ENCODE assay signal across 26 cellular contexts in genomic region chr2:236239276-236240065, GRCh38. TPM values are rescaled to one million over a fixed set of nuclear protein-coding genes. Genes with fewer than 3 reads are reported as not detected.
DNase-seq lines count a peak whose midpoint lies in the region; FAIRE-seq and TF ChIP-seq lines count a peak whose summit lies in the region.
"Had no signal": no experiment of that assay in that cellular context is flagged by ENCODE, and none has a peak within 500 bp of the region (broad histone marks: within the 10 kb centered on the region; RNA-seq: fewer than 3 reads in every experiment).

No MANE protein-coding gene starts in this region.

- H4K8ac ChIP-seq in H1 (ENCODE audit: extremely low read depth, insufficient read depth, low read length) = peak overlapping the region; percentile 53; the same call in 1 of the 2 replicates

- H3K36me3 Mint-ChIP-seq in neural crest cell (ENCODE audit: low read depth) (peaks cover 1% of the 10 kb centered on the region), type B pancreatic cell (no peaks in the 10 kb centered on the region), HFFc6 (ENCODE audit: low read depth) (0 out of 2 replicates have a peak, but pooled peaks cover 5% of the 10 kb centered on the region)
- no peaks in the 10 kb centered on the region for H3K36me3 Mint-ChIP-seq in activated CD4-positive, alpha-beta memory T cell treated with anti-CD3 and anti-CD28 coated beads, Interleukin-2, amount 10 ng/mL, durations not matched to agents 7 days and 5 days (ENCODE audit: low read depth)

- no peaks in the 10 kb centered on the region for H3K9me3 ChIP-seq in HEK293 (ENCODE audit: control insufficient read depth, insufficient read depth, low read depth, low read length)
- H3K9me3 ChIP-seq in H1 (ENCODE audit: insufficient read depth in 2 of 2, low read depth in 1 of 2, low read length in 1 of 2) = no peaks in the 10 kb centered on the region
- H3K9me3 ChIP-seq: esophagus muscularis mucosa, right lobe of liver had no signal

- peak overlapping the region in 1 of 2 experiments; percentile 21; a peak in 1 of 4 replicates for H3K4me2 ChIP-seq in H1 (ENCODE audit: insufficient read depth in 1 of 2, low read depth in 2 of 2, low read length in 2 of 2)
- H3K4me2 ChIP-seq: KMS-11 had no signal

- H3K4me1 Mint-ChIP-seq in neural crest cell (peaks cover 26% of the 10 kb centered on the region), type B pancreatic cell (ENCODE audit: unreplicated experiment) (peaks cover 13% of the 10 kb centered on the region), HFFc6 (ENCODE audit: low read depth) (no peaks in the 10 kb centered on the region)
- H3K4me1 Mint-ChIP-seq in activated CD4-positive, alpha-beta memory T cell treated with anti-CD3 and anti-CD28 coated beads, Interleukin-2, amount 10 ng/mL, durations not matched to agents 7 days and 5 days = no peaks in the 10 kb centered on the region

- no peaks in the 10 kb centered on the region for H3K79me2 ChIP-seq in H1 (ENCODE audit: control insufficient read depth in 1 of 2, insufficient read depth in 2 of 2, low read length in 2 of 2)

- FAIRE-seq in H1 (lab: Jason Lieb, UNC) (no peak), RCC 7860 (lab: Jason Lieb, UNC) (no peak)
- FAIRE-seq: frontal cortex, G401.6 had no signal

- no peak overlapping the region for H3K23ac ChIP-seq in H1 (ENCODE audit: insufficient read length)

- no peak overlapping the region for H3K14ac ChIP-seq in H1 (ENCODE audit: insufficient read length)

- peaks cover 9% of the 10 kb centered on the region for H3K23me2 ChIP-seq in H1 (ENCODE audit: low read depth, low read length)

- H3K79me1 ChIP-seq in H1 (ENCODE audit: low read depth, low read length) = no peaks in the 10 kb centered on the region

- H3K56ac ChIP-seq in H1 (replicated peaks; ENCODE audit: insufficient read length, low read depth, low read length) = no peak overlapping the region

- peak overlapping the region; percentile 72; the same call in 1 of the 2 replicates for H2BK5ac ChIP-seq in H1 (ENCODE audit: low read depth, low read length)

- TF ChIP-seq POLR2A in H1 (IDR thresholded peaks at IDR 0.05; ENCODE audit: control extremely low read depth in 1 of 2, low read depth in 2 of 2, low read length in 2 of 2) = no peak

- H3K9me3 Mint-ChIP-seq in neural crest cell = peaks cover under 1% of the 10 kb centered on the region
- no peaks in the 10 kb centered on the region for H3K9me3 Mint-ChIP-seq in type B pancreatic cell
- no peaks in the 10 kb centered on the region for H3K9me3 Mint-ChIP-seq in activated CD4-positive, alpha-beta memory T cell treated with anti-CD3 and anti-CD28 coated beads, Interleukin-2, amount 10 ng/mL, durations not matched to agents 7 days and 5 days
- H3K9me3 Mint-ChIP-seq in HFFc6 = peaks cover 24% of the 10 kb centered on the region
- H3K9me3 Mint-ChIP-seq: activated T-cell treated with anti-CD3 and anti-CD28 coated beads, Interleukin-2, amount 50 U/mL, for 4 hours; CD4-positive, alpha-beta T cell had no signal

- peak overlapping the region; percentile 32 for H3K4ac ChIP-seq in H1 (replicated peaks; ENCODE audit: insufficient read length, low read depth, low read length)

- H3K27me3 ChIP-seq in H1 (replicated peaks in 1 of 4; ENCODE audit: control insufficient read depth in 3 of 4, extremely low read depth in 1 of 4, insufficient read depth in 3 of 4, low read length in 3 of 4) = peaks cover 15 to 40% (median 35%) of the 10 kb centered on the region in 4 experiments
- H3K27me3 ChIP-seq: right lobe of liver had no signal

- TF ChIP-seq CTCF in HEK293 (tag by site-specific recombination; IDR thresholded peaks at IDR 0.05) (no peak), H1 (IDR thresholded peaks at IDR 0.05; ENCODE audit: control extremely low read depth in 1 of 3, insufficient read depth in 1 of 3, low read depth in 1 of 3, low read length in 3 of 3) (no peak), neural crest cell (conservative IDR thresholded peaks at IDR 0.05) (no peak), type B pancreatic cell (conservative IDR thresholded peaks at IDR 0.05) (no peak), HFFc6 (IDR thresholded peaks at IDR 0.05) (no peak)

- H3K27me3 Mint-ChIP-seq in neural crest cell (ENCODE audit: low read depth) (peaks cover 66% of the 10 kb centered on the region), type B pancreatic cell (peaks cover 67% of the 10 kb centered on the region), HFFc6 (ENCODE audit: insufficient read depth) (peaks cover 11% of the 10 kb centered on the region)
- H3K27me3 Mint-ChIP-seq in activated CD4-positive, alpha-beta memory T cell treated with anti-CD3 and anti-CD28 coated beads, Interleukin-2, amount 10 ng/mL, durations not matched to agents 7 days and 5 days = peaks cover 36% of the 10 kb centered on the region

- H3K4me1 ChIP-seq in HEK293 (ENCODE audit: control insufficient read depth, insufficient read depth, low read length) (no peaks in the 10 kb centered on the region; the same call in 1 of the 2 replicates), H1 (replicated peaks in 1 of 4; ENCODE audit: control insufficient read depth in 3 of 4, insufficient read depth in 4 of 4, low read length in 3 of 4) (peaks cover 4 to 32% (median 16%) of the 10 kb centered on the region in 4 experiments)
- H3K4me1 ChIP-seq: right lobe of liver had no signal

- no peak for TF ChIP-seq RAD21 in H1 (IDR thresholded peaks at IDR 0.05 in 1 of 2, conservative IDR thresholded peaks at IDR 0.05 in 1 of 2; ENCODE audit: low read depth in 2 of 2, low read length in 2 of 2)

- no peak for TF ChIP-seq EP300 in H1 (IDR thresholded peaks at IDR 0.05; ENCODE audit: borderline replicate concordance in 1 of 2, low read depth in 2 of 2, low read length in 2 of 2)

- no peak overlapping the region for H4K5ac ChIP-seq in H1 (ENCODE audit: insufficient read length, low read depth, low read length)

- no peak overlapping the region for H3K9ac ChIP-seq in H1 (replicated peaks in 1 of 4; ENCODE audit: extremely low read depth in 1 of 4, low read depth in 3 of 4, low read length in 3 of 4)
- H3K9ac ChIP-seq: KMS-11 had no signal

- H2AK5ac ChIP-seq in H1 (ENCODE audit: low read depth, low read length) = peak overlapping the region; percentile 77; the same call in 1 of the 2 replicates

- no peak overlapping the region for H3K4me3 ChIP-seq in HEK293 (ENCODE audit: low read depth, low read length)
- H3K4me3 ChIP-seq in H1 (ENCODE audit: extremely low read depth in 1 of 4, insufficient read depth in 2 of 4, low read depth in 3 of 4, low read length in 4 of 4) = no peak overlapping the region
- H3K4me3 ChIP-seq: esophagus muscularis mucosa, right lobe of liver, tibial nerve had no signal

- 76% methylated on average over 16 of the region's 17 CpGs; no CpG with 5 or more reads in 1 of the 2 experiments for WGBS in H1 (ENCODE audit: extremely low coverage in 1 of 2, insufficient coverage in 1 of 2, insufficient read length in 1 of 2, insufficient replicate concordance in 2 of 2, low coverage in 1 of 2, low lambda C conversion rate in 2 of 2, missing lambda C conversion rate in 1 of 2), 2 experiments

- peak overlapping the region; percentile 4; the same call in 1 of the 2 replicates for H3K18ac ChIP-seq in H1 (ENCODE audit: extremely low read depth, low read length)

- peak overlapping the region; percentile 27 for H3K4me3 Mint-ChIP-seq in neural crest cell
- H3K4me3 Mint-ChIP-seq in type B pancreatic cell = peak overlapping the region; percentile 34
- no peak overlapping the region for H3K4me3 Mint-ChIP-seq in activated CD4-positive, alpha-beta memory T cell treated with anti-CD3 and anti-CD28 coated beads, Interleukin-2, amount 10 ng/mL, durations not matched to agents 7 days and 5 days
- H3K4me3 Mint-ChIP-seq in HFFc6 = no peak overlapping the region
- H3K4me3 Mint-ChIP-seq: activated T-cell treated with anti-CD3 and anti-CD28 coated beads, Interleukin-2, amount 50 U/mL, for 4 hours; CD4-positive, alpha-beta T cell; stimulated activated naive CD8-positive, alpha-beta T cell treated with anti-CD3 and anti-CD28 coated beads, Interleukin-15, amount 100 ng/mL, for 72 hours had no signal

- H3K27ac Mint-ChIP-seq in neural crest cell (ENCODE audit: unreplicated experiment) = no peak overlapping the region
- H3K27ac Mint-ChIP-seq in type B pancreatic cell = no peak overlapping the region
- no peak overlapping the region for H3K27ac Mint-ChIP-seq in activated CD4-positive, alpha-beta memory T cell treated with anti-CD3 and anti-CD28 coated beads, Interleukin-2, amount 10 ng/mL, durations not matched to agents 7 days and 5 days
- no peak overlapping the region; the same call in 1 of the 2 replicates for H3K27ac Mint-ChIP-seq in HFFc6
- H3K27ac Mint-ChIP-seq: brain; CD4-positive, alpha-beta T cell; stimulated activated naive CD8-positive, alpha-beta T cell treated with anti-CD3 and anti-CD28 coated beads, Interleukin-15, amount 100 ng/mL, for 72 hours had no signal

- H4K20me1 ChIP-seq in H1 (replicated peaks in 1 of 2; ENCODE audit: control insufficient read depth in 1 of 2, insufficient read depth in 2 of 2, low read length in 2 of 2) = no peaks in the 10 kb centered on the region

- no peak overlapping the region; the same call in 1 of the 2 replicates for H2BK15ac ChIP-seq in H1 (ENCODE audit: low read length)

- peak overlapping the region; percentile 96 for H2BK12ac ChIP-seq in H1 (ENCODE audit: low read depth, low read length)

- no peak overlapping the region for H2AFZ ChIP-seq in H1 (ENCODE audit: low read length)

- no peak overlapping the region for H3K27ac ChIP-seq in HEK293 (ENCODE audit: extremely low read depth, low read depth, low read length)
- H3K27ac ChIP-seq in H1 (ENCODE audit: low read depth, low read length) = no peak overlapping the region
- H3K27ac ChIP-seq: esophagus muscularis mucosa, KMS-11, right lobe of liver, tibial nerve had no signal

- H3K36me3 ChIP-seq in HEK293 (ENCODE audit: control insufficient read depth in 2 of 2, insufficient read depth in 1 of 2, low read length in 2 of 2) (no peaks in the 10 kb centered on the region), H1 (ENCODE audit: control insufficient read depth in 2 of 4, insufficient read depth in 4 of 4, low read length in 3 of 4) (no peaks in the 10 kb centered on the region)
- H3K36me3 ChIP-seq: esophagus muscularis mucosa, right lobe of liver, tibial nerve had no signal

- POLR2A ChIA-PET in HEK293 (lab: Yijun Ruan, JAX) = no interaction called here
- POLR2A ChIA-PET in H1 (lab: Charles Lee; ENCODE audit: partially characterized antibody) = interaction anchor here (1.0 kb wide), 1 partner anchor 126 kb away, joined by 3 read pairs; no protein-coding TSS in a partner anchor
- POLR2A ChIA-PET in activated CD4-positive, alpha-beta memory T cell treated with anti-CD3 and anti-CD28 coated beads, Interleukin-2, amount 10 ng/mL, durations not matched to agents 7 days and 5 days (lab: Charles Lee) = no interaction called here

- H2BK120ac ChIP-seq in H1 (replicated peaks; ENCODE audit: low read depth, low read length) = peak overlapping the region; percentile 50

- peak in 1 of 2 experiments; percentile 48 for DNase-seq in H1 (ENCODE audit: low read depth in 1 of 2, low spot score in 2 of 2)
- no peak for DNase-seq in neural crest cell (ENCODE audit: low read depth, low spot score)
- DNase-seq in type B pancreatic cell (ENCODE audit: extremely low spot score, unreplicated experiment) = peak; percentile 40
- DNase-seq in NCI-H82 treated with DMSO at 0.1 percent for 48 hours (lab: John Stamatoyannopoulos, UW; ENCODE audit: unreplicated experiment) = no peak
- no peak for DNase-seq in activated CD4-positive, alpha-beta memory T cell treated with anti-CD3 and anti-CD28 coated beads, Interleukin-2, amount 10 ng/mL, durations not matched to agents 7 days and 5 days
- no peak for DNase-seq in HFFc6
- no peak for DNase-seq in RCC 7860 (ENCODE audit: low spot score)
- DNase-seq: activated CD4-positive, alpha-beta T cell treated with anti-CD3 and anti-CD28 coated beads for 4 hours; activated T-cell treated with anti-CD3 and anti-CD28 coated beads, Interleukin-2, amount 50 U/mL, for 4 hours; CD4-positive, alpha-beta T cell; DMS 273 treated with DMSO at 0.1 percent for 48 hours; NCI-H146; NCI-H510A treated with DMSO at 0.1 percent for 48 hours; right lobe of liver; RPMI8226; stimulated activated naive CD8-positive, alpha-beta T cell treated with anti-CD3 and anti-CD28 coated beads, Interleukin-15, amount 100 ng/mL, for 72 hours; T-helper 2 cell had no signal

- CTCF ChIA-PET in HEK293 (lab: Yijun Ruan, JAX) = no interaction called here
- CTCF ChIA-PET in H1 (lab: Charles Lee; ENCODE audit: partially characterized antibody) = interaction anchor here (0.7 to 1.6 kb wide), 9 partner anchors 9 to 70 kb away, joined by 3 to 5 read pairs (median 3); no protein-coding TSS in a partner anchor
- CTCF ChIA-PET in activated CD4-positive, alpha-beta memory T cell treated with anti-CD3 and anti-CD28 coated beads, Interleukin-2, amount 10 ng/mL, durations not matched to agents 7 days and 5 days (lab: Charles Lee) = no interaction called here

- H4K91ac ChIP-seq in H1 (replicated peaks; ENCODE audit: insufficient read length, low read length) = peak overlapping the region; percentile 37

- H2BK20ac ChIP-seq in H1 (ENCODE audit: low read length) = peak overlapping the region; percentile 6; the same call in 1 of the 2 replicates

RNA-seq across cellular contexts. Expression of gene ASB18, which starts 24.7 kb away (rescaled TPM):
- total RNA-seq in H1 (2021; fragmentation: NEBNext Ultra II Directional; extraction: Animal tissue kit (Norgen Biotek cat#: 25700)) = not detected in 2 replicates
- polyA plus RNA-seq in H1 (2011; rRNA removed) = not detected in 2 replicates
- polyA plus RNA-seq in H1 (2011; cell fraction: cytosol; rRNA removed) = not detected
- not detected for polyA plus RNA-seq in H1 (2011; cell fraction: nucleus; rRNA removed)
- polyA plus RNA-seq in H1 (2012, experiment 1 of 2) = not detected in 4 replicates
- polyA plus RNA-seq in H1 (2012, experiment 2 of 2) = not detected
- polyA plus RNA-seq in H1 (2013, experiment 1 of 2) = not detected
- not detected for polyA plus RNA-seq in H1 (2013, experiment 2 of 2)
- polyA minus RNA-seq in H1 (2011; rRNA and poly(A)+ RNA removed) = not detected in 2 replicates
- not detected for polyA minus RNA-seq in H1 (2011; cell fraction: cytosol; rRNA and poly(A)+ RNA removed)
- polyA minus RNA-seq in H1 (2011; cell fraction: nucleus; rRNA and poly(A)+ RNA removed) = not detected
- total RNA-seq in neural crest cell (not detected in 2 replicates), type B pancreatic cell (ENCODE audit: low replicate concordance) (not detected in 2 replicates)
- not detected for total RNA-seq in activated CD4-positive, alpha-beta memory T cell treated with anti-CD3 and anti-CD28 coated beads, Interleukin-2, amount 10 ng/mL, durations not matched to agents 7 days and 5 days
- not detected for total RNA-seq in HFFc6 (2021; fragmentation: NEBNext Ultra II Directional; extraction: Animal tissue kit (Norgen Biotek cat#: 25700))
- total RNA-seq: activated CD8-positive, alpha-beta memory T cell treated with anti-CD3 and anti-CD28 coated beads for 36 hours; activated T-cell treated with anti-CD3 and anti-CD28 coated beads, Interleukin-2, amount 50 U/mL, for 4 hours; CD4-positive, alpha-beta T cell; esophagus muscularis mucosa; lung microvascular endothelial cell; right lobe of liver; tibial nerve had no signal

Comparison
In these comparisons a context has a peak if more than half of its experiments do, and no peak if none do; other contexts are left out.
1. H3K4me3 Mint-ChIP-seq: peak in neural crest cell (single experiment) and type B pancreatic cell (single experiment); none in activated CD4-positive, alpha-beta memory T cell treated with anti-CD3 and anti-CD28 coated beads, Interleukin-2, amount 10 ng/mL, durations not matched to agents 7 days and 5 days (single experiment) and HFFc6 (single experiment).